In the genomic region with DNA sequence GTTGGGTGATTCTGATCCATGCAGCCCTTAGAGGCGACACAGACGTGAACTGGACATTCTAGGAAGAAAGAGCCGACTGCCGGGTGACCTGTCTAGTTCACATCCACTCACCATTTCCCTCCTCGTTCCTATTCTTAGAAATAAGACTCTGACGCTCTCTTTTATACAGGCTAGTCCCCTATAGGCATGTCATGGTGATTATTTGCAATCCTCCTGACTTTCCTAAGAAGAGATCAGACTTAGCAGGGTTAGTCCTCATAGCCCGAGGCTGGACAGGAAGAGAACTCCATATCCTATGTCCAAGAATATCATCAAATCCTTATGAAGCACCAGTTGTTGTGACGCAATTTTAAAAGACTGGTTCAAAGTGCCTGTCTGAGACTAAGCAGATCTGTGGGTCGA, we compare ENCODE assay signal across 18 cellular contexts.
A peak's percentile ranks its signal among the peaks of the same experiment; 100 is the strongest.
DNase-seq lines count a peak whose midpoint lies in the region; TF ChIP-seq lines count a peak whose summit lies in the region.
"Had no signal": no experiment of that assay in that cellular context is flagged by ENCODE, and none has a peak within 500 bp of the region (broad histone marks: within the 10 kb centered on the region; RNA-seq: fewer than 3 reads in every experiment).

No MANE protein-coding gene starts in this region.

- peak overlapping the region; percentile 27 for H3K4me3 Mint-ChIP-seq in chondrocyte (ENCODE audit: unreplicated experiment)
- H3K4me3 Mint-ChIP-seq: activated T-cell treated with anti-CD3 and anti-CD28 coated beads, Interleukin-2, amount 50 U/mL, for 24 hours; CD8-positive, alpha-beta T cell; natural killer cell; stimulated activated memory B cell treated with anti-CD40 and anti-IgM and Interleukin-4, amounts not matched to agents 10 μg/mL and 1 μg/mL and 100 μg/mL, for 72 hours had no signal

- TF ChIP-seq CTCF in PC-9 (conservative IDR thresholded peaks at IDR 0.05): no peak
- no peak for TF ChIP-seq CTCF in chondrocyte (IDR thresholded peaks at IDR 0.05)
- no peak for TF ChIP-seq CTCF in hepatocyte (IDR thresholded peaks at IDR 0.05; ENCODE audit: poor library complexity)
- no peak for TF ChIP-seq CTCF in transverse colon (IDR thresholded peaks at IDR 0.05)

- H3K27me3 ChIP-seq in PC-9 (ENCODE audit: insufficient read depth, low read depth) (no peaks in the 10 kb centered on the region), hepatocyte (no peaks in the 10 kb centered on the region), transverse colon (no peaks in the 10 kb centered on the region)
- H3K27me3 ChIP-seq: adrenal gland, sigmoid colon had no signal

- CTCF ChIA-PET in PC-9 (lab: Charles Lee): no interaction called here

- H3K4me2 ChIP-seq in PC-9: no peak overlapping the region
- peak overlapping the region; percentile 46 for H3K4me2 ChIP-seq in hepatocyte

- H3K36me3 ChIP-seq in PC-9 (ENCODE audit: low read depth) (no peaks in the 10 kb centered on the region), hepatocyte (replicated peaks; ENCODE audit: insufficient read depth, low read depth) (no peaks in the 10 kb centered on the region), transverse colon (no peaks in the 10 kb centered on the region)
- H3K36me3 ChIP-seq: adrenal gland, heart right ventricle, sigmoid colon had no signal

- H3K27ac Mint-ChIP-seq in chondrocyte (ENCODE audit: unreplicated experiment): no peak overlapping the region
- H3K27ac Mint-ChIP-seq: activated T-cell treated with anti-CD3 and anti-CD28 coated beads, Interleukin-2, amount 50 U/mL, for 24 hours; CD8-positive, alpha-beta T cell; natural killer cell; stimulated activated memory B cell treated with anti-CD40 and anti-IgM and Interleukin-4, amounts not matched to agents 10 μg/mL and 1 μg/mL and 100 μg/mL, for 72 hours had no signal

- 62% methylated on average over 9 of the region's 9 CpGs for WGBS in hepatocyte (ENCODE audit: low lambda C conversion rate, missing lambda C conversion rate)
- WGBS in transverse colon (ENCODE audit: low coverage in 1 of 2), 2 donors: 35 to 54% methylated on average over 6 to 9 of the region's 9 CpGs

- peaks cover 3% of the 10 kb centered on the region for H3K9me3 Mint-ChIP-seq in chondrocyte (ENCODE audit: low read depth)
- H3K9me3 Mint-ChIP-seq: CD8-positive, alpha-beta T cell; natural killer cell had no signal

- intact Hi-C loops in PC-9 (cut with micrococcal nuclease; ENCODE audit: unreplicated experiment) (no loop called here), transverse colon (cut with DNase I; ENCODE audit: low total_unique reads) (no loop called here)

- H3K27ac ChIP-seq in PC-9 (peak overlapping the region; percentile 10; the same call in 1 of the 2 replicates), hepatocyte (peak overlapping the region; percentile 78), transverse colon (peak overlapping the region; percentile 6 to 79 (median 62))
- H3K27ac ChIP-seq: adrenal gland, heart right ventricle, sigmoid colon had no signal

- H3K4me1 ChIP-seq in PC-9 (replicated peaks; ENCODE audit: insufficient read depth): peaks cover 26% of the 10 kb centered on the region
- H3K4me1 ChIP-seq in hepatocyte (ENCODE audit: insufficient read depth): peaks cover 14% of the 10 kb centered on the region
- H3K4me1 ChIP-seq in transverse colon: peaks cover 4 to 21% (median 16%) of the 10 kb centered on the region in 4 donors
- H3K4me1 ChIP-seq: adrenal gland, sigmoid colon had no signal

- H3F3A ChIP-seq in PC-9 (ENCODE audit: insufficient read depth, low read depth): peaks cover 10% of the 10 kb centered on the region; the same call in 1 of the 2 replicates

- in situ Hi-C loops in transverse colon (cut with MboI; ENCODE audit: low pct_ligation_motif_present in 1 of 4, low pct_unique_long_range_greater_than_20kb in 1 of 4, low sequenced_read_pairs in 3 of 4): no loop called here

- H3K9me3 ChIP-seq in PC-9 (ENCODE audit: insufficient read depth, low read depth) (no peaks in the 10 kb centered on the region), hepatocyte (ENCODE audit: low read depth) (no peaks in the 10 kb centered on the region), transverse colon (no peaks in the 10 kb centered on the region)
- H3K9me3 ChIP-seq: adrenal gland, heart right ventricle, sigmoid colon had no signal

- no peak for TF ChIP-seq POLR2A in transverse colon (IDR thresholded peaks at IDR 0.05)

- H3K79me2 ChIP-seq in PC-9 (ENCODE audit: low read depth) (peaks cover 98% of the 10 kb centered on the region), hepatocyte (peaks cover 84% of the 10 kb centered on the region)

- no peak for TF ChIP-seq EP300 in transverse colon (IDR thresholded peaks at IDR 0.05; ENCODE audit: low read depth)

- no peaks in the 10 kb centered on the region for H3K27me3 Mint-ChIP-seq in chondrocyte (ENCODE audit: low read depth)

- H3K9me2 ChIP-seq in PC-9 (ENCODE audit: insufficient read depth) (no peaks in the 10 kb centered on the region), hepatocyte (replicated peaks; ENCODE audit: insufficient read depth) (no peaks in the 10 kb centered on the region)

- POLR2A ChIA-PET in PC-9 (lab: Charles Lee; ENCODE audit: unreplicated experiment): no interaction called here

- H4K20me1 ChIP-seq in PC-9 (ENCODE audit: insufficient read depth) (no peaks in the 10 kb centered on the region), hepatocyte (ENCODE audit: insufficient read depth, poor library complexity, severe bottlenecking) (no peaks in the 10 kb centered on the region)

- BruUV-seq in PC-9 (replicated peaks; lab: Mats Ljungman, UMichigan): no TSS peak

- no peak overlapping the region for H3K4me3 ChIP-seq in PC-9
- H3K4me3 ChIP-seq in hepatocyte: no peak overlapping the region
- no peak overlapping the region for H3K4me3 ChIP-seq in transverse colon
- H3K4me3 ChIP-seq: adrenal gland, heart right ventricle, sigmoid colon had no signal

- H2AFZ ChIP-seq in PC-9 (no peak overlapping the region), hepatocyte (no peak overlapping the region)

- peaks cover 3% of the 10 kb centered on the region for H3K36me3 Mint-ChIP-seq in chondrocyte (ENCODE audit: low read depth)
- H3K36me3 Mint-ChIP-seq: CD8-positive, alpha-beta T cell; natural killer cell; stimulated activated memory B cell treated with anti-CD40 and anti-IgM and Interleukin-4, amounts not matched to agents 10 μg/mL and 1 μg/mL and 100 μg/mL, for 72 hours had no signal

- DNase-seq in PC-9 (no peak), chondrocyte (ENCODE audit: low spot score) (no peak), hepatocyte (ENCODE audit: low spot score) (no peak), transverse colon (no peak), NCI-H748 treated with DMSO at 0.1 percent for 48 hours (lab: John Stamatoyannopoulos, UW) (no peak), NCI-H1048 (lab: John Stamatoyannopoulos, UW) (no peak)
- no peak for DNase-seq in activated CD4-positive, alpha-beta T cell treated with anti-CD3 and anti-CD28 coated beads for 48 hours
- DNase-seq: activated CD4-positive, alpha-beta T cell treated with anti-CD3 and anti-CD28 coated beads for 4 hours; activated T-cell treated with anti-CD3 and anti-CD28 coated beads, Interleukin-2, amount 50 U/mL, for 24 hours; adrenal gland; CD8-positive, alpha-beta T cell; effector CD4-positive, alpha-beta T cell; heart right ventricle; natural killer cell; NCI-H345; sigmoid colon; T-helper 1 cell had no signal

- H3K4me1 Mint-ChIP-seq in chondrocyte (ENCODE audit: low read depth): peaks cover 37% of the 10 kb centered on the region
- H3K4me1 Mint-ChIP-seq: natural killer cell; stimulated activated memory B cell treated with anti-CD40 and anti-IgM and Interleukin-4, amounts not matched to agents 10 μg/mL and 1 μg/mL and 100 μg/mL, for 72 hours had no signal

Comparison
In these comparisons a context has a peak if more than half of its experiments do, and no peak if none do; other contexts are left out.
1. H3K27ac ChIP-seq: peak in every context shown above with its lines; median percentile 78 in hepatocyte; 62 in transverse colon; 10 in PC-9.